Comparison of ENCODE assay signal across 1 cellular context in the genomic region with DNA sequence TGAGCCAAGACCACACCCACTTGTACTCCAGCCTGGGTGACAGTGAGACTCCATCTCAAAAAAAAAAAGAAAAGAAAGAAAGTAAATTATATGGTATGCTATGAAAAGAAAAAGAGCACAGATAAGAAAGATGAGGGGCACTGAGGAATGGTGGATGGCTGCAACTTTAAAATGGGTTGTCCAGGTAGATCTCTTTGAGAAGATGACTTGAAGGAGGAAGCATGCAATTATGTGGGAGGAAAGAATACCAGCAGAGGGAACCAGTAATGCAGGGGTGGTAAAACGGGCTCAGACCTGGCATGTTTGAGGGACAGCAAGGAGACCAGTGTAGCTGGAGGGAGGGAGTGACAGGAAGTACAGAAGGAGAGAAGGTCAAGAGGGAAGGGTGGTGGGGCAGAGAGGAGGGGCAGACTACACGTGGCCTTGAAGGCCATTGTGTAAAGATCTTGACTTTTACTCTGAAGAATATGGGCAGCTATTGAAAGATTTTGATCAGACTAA.
TF ChIP-seq lines count a peak whose summit lies in the region.

No MANE protein-coding gene starts in this region.

TF ChIP-seq in HEK293, 187 proteins besides CTCF, POLR2A, EP300 and RAD21:
- TF ChIP-seq, protein P1, sequence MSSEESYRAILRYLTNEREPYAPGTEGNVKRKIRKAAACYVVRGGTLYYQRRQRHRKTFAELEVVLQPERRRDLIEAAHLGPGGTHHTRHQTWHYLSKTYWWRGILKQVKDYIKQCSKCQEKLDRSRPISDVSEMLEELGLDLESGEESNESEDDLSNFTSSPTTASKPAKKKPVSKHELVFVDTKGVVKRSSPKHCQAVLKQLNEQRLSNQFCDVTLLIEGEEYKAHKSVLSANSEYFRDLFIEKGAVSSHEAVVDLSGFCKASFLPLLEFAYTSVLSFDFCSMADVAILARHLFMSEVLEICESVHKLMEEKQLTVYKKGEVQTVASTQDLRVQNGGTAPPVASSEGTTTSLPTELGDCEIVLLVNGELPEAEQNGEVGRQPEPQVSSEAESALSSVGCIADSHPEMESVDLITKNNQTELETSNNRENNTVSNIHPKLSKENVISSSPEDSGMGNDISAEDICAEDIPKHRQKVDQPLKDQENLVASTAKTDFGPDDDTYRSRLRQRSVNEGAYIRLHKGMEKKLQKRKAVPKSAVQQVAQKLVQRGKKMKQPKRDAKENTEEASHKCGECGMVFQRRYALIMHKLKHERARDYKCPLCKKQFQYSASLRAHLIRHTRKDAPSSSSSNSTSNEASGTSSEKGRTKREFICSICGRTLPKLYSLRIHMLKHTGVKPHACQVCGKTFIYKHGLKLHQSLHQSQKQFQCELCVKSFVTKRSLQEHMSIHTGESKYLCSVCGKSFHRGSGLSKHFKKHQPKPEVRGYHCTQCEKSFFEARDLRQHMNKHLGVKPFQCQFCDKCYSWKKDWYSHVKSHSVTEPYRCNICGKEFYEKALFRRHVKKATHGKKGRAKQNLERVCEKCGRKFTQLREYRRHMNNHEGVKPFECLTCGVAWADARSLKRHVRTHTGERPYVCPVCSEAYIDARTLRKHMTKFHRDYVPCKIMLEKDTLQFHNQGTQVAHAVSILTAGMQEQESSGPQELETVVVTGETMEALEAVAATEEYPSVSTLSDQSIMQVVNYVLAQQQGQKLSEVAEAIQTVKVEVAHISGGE (tag by site-specific recombination; conservative IDR thresholded peaks at IDR 0.05; ENCODE audit: low read depth): no peak
- no peak for TF ChIP-seq YY2 (tag by site-specific recombination; IDR thresholded peaks at IDR 0.05)
- TF ChIP-seq EGR2 (tag by site-specific recombination; IDR thresholded peaks at IDR 0.05; ENCODE audit: low read depth): peak; percentile 35; the same call in 1 of the 2 replicates
- TF ChIP-seq SP7 (tag by site-specific recombination; IDR thresholded peaks at IDR 0.05): peak; percentile 94
